Comparison of ENCODE assay signal across 26 cellular contexts in the genomic region with DNA sequence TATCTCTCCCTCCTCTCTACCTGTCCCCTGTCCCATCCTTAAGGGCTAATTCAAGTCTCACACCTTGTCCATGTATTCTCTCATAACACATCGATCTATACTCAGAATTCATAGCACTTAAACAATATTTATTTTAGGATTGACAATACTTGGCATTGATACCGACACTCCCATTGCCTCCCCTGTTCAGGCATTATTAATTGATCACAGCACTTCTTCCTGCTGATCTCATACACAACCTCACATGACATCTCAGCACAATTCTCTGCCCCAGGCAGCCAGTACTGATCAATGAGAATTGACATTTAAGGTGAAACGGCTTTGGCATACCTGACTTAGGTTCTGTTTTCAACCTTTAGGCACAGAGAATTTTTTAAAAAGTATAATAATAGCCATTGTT.
DNase-seq lines count a peak whose midpoint lies in the region; ATAC-seq, FAIRE-seq and TF ChIP-seq lines count a peak whose summit lies in the region.
"Had no signal": no experiment of that assay in that cellular context is flagged by ENCODE, and none has a peak within 500 bp of the region (broad histone marks: within the 10 kb centered on the region; RNA-seq: fewer than 3 reads in every experiment).

No MANE protein-coding gene starts in this region.

- H3K27ac ChIP-seq in kidney (ENCODE audit: low read depth in 2 of 2, low read length in 2 of 2) (peak overlapping the region; percentile 35 to 38), subcutaneous abdominal adipose tissue (ENCODE audit: low read depth, low read length) (peak overlapping the region; percentile 37)
- H3K27ac ChIP-seq: A549, VCaP had no signal

- no peaks in the 10 kb centered on the region for H3K9me3 ChIP-seq in adipocyte (ENCODE audit: control insufficient read depth, low read length)
- H3K9me3 ChIP-seq in kidney (ENCODE audit: control insufficient read depth in 1 of 2, low read length in 2 of 2) = no peaks in the 10 kb centered on the region
- no peaks in the 10 kb centered on the region for H3K9me3 ChIP-seq in subcutaneous abdominal adipose tissue (ENCODE audit: control insufficient read depth in 5 of 5, low read length in 5 of 5)
- H3K9me3 ChIP-seq: A549, sigmoid colon had no signal

- no peaks in the 10 kb centered on the region for H3K36me3 ChIP-seq in adipocyte (ENCODE audit: control insufficient read depth, insufficient read depth, low read length, severe bottlenecking)
- H3K36me3 ChIP-seq in kidney (ENCODE audit: control insufficient read depth in 1 of 2, insufficient read depth in 2 of 2, low read length in 2 of 2) = no peaks in the 10 kb centered on the region
- H3K36me3 ChIP-seq in subcutaneous abdominal adipose tissue (ENCODE audit: control insufficient read depth in 5 of 5, insufficient read depth in 5 of 5, low read length in 5 of 5) = no peaks in the 10 kb centered on the region
- H3K36me3 ChIP-seq: sigmoid colon had no signal

- H3K4me3 ChIP-seq in AG10803 (ENCODE audit: low read length) (no peak overlapping the region), adipocyte (ENCODE audit: low read length) (peak overlapping the region; percentile 59), kidney (ENCODE audit: low read length in 2 of 2) (no peak overlapping the region), subcutaneous abdominal adipose tissue (ENCODE audit: low read depth in 1 of 5, low read length in 5 of 5) (no peak overlapping the region)
- H3K4me3 ChIP-seq: A549, sigmoid colon had no signal

- TF ChIP-seq CTCF in AG10803 (conservative IDR thresholded peaks at IDR 0.05; ENCODE audit: low read length) (no peak), kidney (IDR thresholded peaks at IDR 0.05; ENCODE audit: borderline replicate concordance, extremely low read depth, insufficient read depth) (no peak)

- DNase-seq in AG10803 (ENCODE audit: low read depth) (peak; percentile 60), adipocyte (ENCODE audit: low read depth) (no peak), kidney (no peak), GM19238 (ENCODE audit: insufficient read length, low spot score) (no peak)
- DNase-seq: activated CD4-positive, alpha-beta T cell treated with anti-CD3 and anti-CD28 coated beads, Interleukin-2, amount 10 ng/mL, durations not matched to agents 24 days and 14 days; activated gamma-delta T cell; activated naive CD8-positive, alpha-beta T cell treated with anti-CD3 and anti-CD28 coated beads, Interleukin-2, amount 10 ng/mL, durations not matched to agents 7 days and 5 days; central memory CD4-positive, alpha-beta T cell; DMS153; foreskin melanocyte; natural killer cell; NCI-H2107; NCI-H748 treated with DMSO at 0.1 percent for 48 hours; nucleus accumbens; sigmoid colon; substantia nigra; T1000 had no signal

- intact Hi-C loops in kidney (cut with DNase I) = no loop called here

- ATAC-seq in HG03571 (IDR thresholded peaks at IDR 0.05; ENCODE audit: unreplicated experiment) (no peak), GM18873 (IDR thresholded peaks at IDR 0.05; ENCODE audit: low FRiP score, unreplicated experiment) (no peak), HG03460 (IDR thresholded peaks at IDR 0.05; ENCODE audit: unreplicated experiment) (no peak)
- ATAC-seq: A549; natural killer cell; Panc1; stimulated activated memory B cell treated with anti-CD40 and anti-IgM and Interleukin-4, amounts not matched to agents 10 μg/mL and 1 μg/mL and 100 μg/mL, for 72 hours had no signal

- H3K27me3 ChIP-seq in adipocyte (replicated peaks; ENCODE audit: control insufficient read depth, insufficient read depth, low read length) (no peaks in the 10 kb centered on the region), subcutaneous abdominal adipose tissue (ENCODE audit: control insufficient read depth in 5 of 5, insufficient read depth in 4 of 5, low read length in 5 of 5) (no peaks in the 10 kb centered on the region)
- H3K27me3 ChIP-seq: sigmoid colon had no signal

- no peak for FAIRE-seq in kidney (lab: Jason Lieb, UNC)
- FAIRE-seq: A549, GM12892 had no signal

- peaks cover 68% of the 10 kb centered on the region for H3K4me1 ChIP-seq in adipocyte (ENCODE audit: control insufficient read depth, insufficient read depth, low read length)
- peaks cover 0 to 2% of the 10 kb centered on the region in 2 donors for H3K4me1 ChIP-seq in kidney (ENCODE audit: control insufficient read depth in 1 of 2, insufficient read depth in 1 of 2, low read depth in 1 of 2, low read length in 2 of 2)
- H3K4me1 ChIP-seq in subcutaneous abdominal adipose tissue (ENCODE audit: control insufficient read depth in 5 of 5, insufficient read depth in 5 of 5, low read length in 5 of 5) = peaks cover 0 to 37% (median 13%) of the 10 kb centered on the region in 5 donors
- H3K4me1 ChIP-seq: A549 had no signal

- H3K9ac ChIP-seq in adipocyte (ENCODE audit: low read length) = peak overlapping the region; percentile 82
- no peak overlapping the region for H3K9ac ChIP-seq in kidney (ENCODE audit: low read length in 2 of 2)
- H3K9ac ChIP-seq in subcutaneous abdominal adipose tissue (ENCODE audit: low read length in 5 of 5) = peak overlapping the region in 1 of 5 donors; percentile 32
